3 cellular contexts compared by ENCODE assay signal in genomic region chr20:51045492-51045891, GRCh38. TPM values are rescaled to one million over a fixed set of nuclear protein-coding genes. Genes with fewer than 3 reads are reported as not detected.
"Had no signal": no experiment of that assay in that cellular context is flagged by ENCODE, and none has a peak within 500 bp of the region (broad histone marks: within the 10 kb centered on the region; RNA-seq: fewer than 3 reads in every experiment).

No MANE protein-coding gene starts in this region.

RNA-seq across cellular contexts. Expression of gene KCNG1, which starts 22.6 kb away (rescaled TPM):
- total RNA-seq: lower lobe of right lung had no signal
- polyA plus RNA-seq: immature natural killer cell; naive thymus-derived CD4-positive, alpha-beta T cell had no signal
